Comparison of ENCODE assay signal across 30 cellular contexts in genomic region chr12:107148105-107148504, GRCh38.
"Had no signal": no experiment of that assay in that cellular context is flagged by ENCODE, and none has a peak within 500 bp of the region (broad histone marks: within the 10 kb centered on the region; RNA-seq: fewer than 3 reads in every experiment).

No MANE protein-coding gene starts in this region.

- H3K4me1 ChIP-seq: adrenal gland, ascending aorta had no signal

- FAIRE-seq: TTC549 had no signal

- H3K27me3 ChIP-seq: adrenal gland, ascending aorta had no signal

- H3K4me3 ChIP-seq: adrenal gland, ascending aorta had no signal

- H3K36me3 ChIP-seq: adrenal gland, ascending aorta had no signal

- H3K9me3 ChIP-seq: adrenal gland, ascending aorta had no signal

- H3K27ac ChIP-seq: adrenal gland, ascending aorta, VCaP had no signal

- DNase-seq: activated B cell treated with CpG ODN at 0.5 μM for 24 hours; activated CD4-positive, alpha-beta memory T cell treated with anti-CD3 and anti-CD28 coated beads for 36 hours; activated CD4-positive, alpha-beta T cell treated with anti-CD3 and anti-CD28 coated beads for 4 hours; activated CD4-positive, alpha-beta T cell treated with anti-CD3 and anti-CD28 coated beads, Interleukin-2, amount 10 ng/mL, durations not matched to agents 24 days and 14 days; activated CD4-positive, alpha-beta T cell treated with anti-CD3 and anti-CD28 coated beads, Interleukin-2, amount 50 U/mL, for 1 hour; activated CD4-positive, alpha-beta T cell treated with anti-CD3 and anti-CD28 coated beads, Interleukin-2, amount 50 U/mL, for 4 hours; activated CD4-positive, CD25-positive, alpha-beta regulatory T cell treated with anti-CD3 and anti-CD28 coated beads, Interleukin-2, amount 50 U/mL, for 72 hours; activated CD8-positive, alpha-beta memory T cell treated with anti-CD3 and anti-CD28 coated beads, Interleukin-2, amount 50 U/mL, for 4 hours; activated CD8-positive, alpha-beta T cell treated with anti-CD3 and anti-CD28 coated beads for 36 hours; activated effector memory CD4-positive, alpha-beta T cell treated with anti-CD3 and anti-CD28 coated beads, Interleukin-2, amount 50 U/mL, for 16 hours; activated gamma-delta T cell treated with Interleukin-2 at 50 U/mL for 16 hours; activated naive CD4-positive, alpha-beta T cell; activated naive CD4-positive, alpha-beta T cell treated with anti-CD3 and anti-CD28 coated beads for 36 hours; activated naive CD4-positive, alpha-beta T cell treated with anti-CD3 and anti-CD28 coated beads, Interleukin-2, amount 50 U/mL, for 16 hours; activated naive CD8-positive, alpha-beta T cell treated with anti-CD3 and anti-CD28 coated beads for 36 hours; activated T-cell treated with anti-CD3 and anti-CD28 coated beads for 4 hours; activated T-cell treated with anti-CD3 and anti-CD28 coated beads, Interleukin-2, amount 50 U/mL, for 1 hour; activated T-cell treated with anti-CD3 and anti-CD28 coated beads, Interleukin-2, amount 50 U/mL, for 4 hours; activated T-cell treated with anti-CD3 and anti-CD28 coated beads, Interleukin-2, amount 50 U/mL, for 72 hours; adrenal gland; amygdala; anterior cingulate cortex; central memory CD4-positive, alpha-beta T cell; cerebellar nuclear complex; T-helper 1 cell; T-helper 2 cell; T-helper 9 cell had no signal
